9 cellular contexts compared by ENCODE assay signal in the genomic region with DNA sequence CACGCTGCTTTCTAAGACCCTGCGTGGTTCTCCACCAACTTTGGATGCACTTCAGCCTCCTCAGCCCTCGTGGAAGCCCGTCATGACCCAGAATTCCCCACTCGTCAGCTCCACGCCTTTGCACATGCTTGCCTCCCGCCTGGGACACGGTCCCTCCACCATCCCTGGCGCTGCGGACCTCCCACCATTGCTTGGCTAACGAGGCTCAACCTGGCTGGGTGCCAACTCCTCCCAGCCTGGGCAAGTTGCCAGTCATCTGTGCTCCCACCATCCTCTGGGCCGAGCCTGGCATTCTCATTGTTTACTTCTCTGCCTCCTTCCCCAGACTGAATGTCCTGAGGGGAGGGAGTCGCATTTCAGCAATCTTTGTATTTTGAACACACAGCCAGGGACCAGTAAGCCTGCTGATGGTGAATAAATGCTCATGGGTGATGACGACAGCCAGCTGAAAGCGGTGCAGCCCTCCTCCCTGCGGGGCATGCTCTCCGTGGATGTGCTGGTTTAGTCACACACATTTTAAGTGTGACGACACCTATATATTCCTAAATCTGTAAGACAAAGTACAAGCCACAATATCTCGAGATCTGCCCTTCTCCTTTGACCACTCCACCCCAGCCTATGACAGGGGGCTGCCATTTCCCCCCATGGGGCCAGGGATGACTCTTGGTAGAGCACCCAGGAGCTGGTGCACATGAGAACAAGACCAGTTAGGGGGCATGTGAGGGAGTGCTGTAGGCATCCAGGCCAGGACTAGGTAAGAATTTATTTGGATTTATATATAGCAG. TPM values are rescaled to one million over a fixed set of nuclear protein-coding genes. Genes with fewer than 3 reads are reported as not detected.
DNase-seq lines count a peak whose midpoint lies in the region; ATAC-seq, FAIRE-seq and TF ChIP-seq lines count a peak whose summit lies in the region.
"Had no signal": no experiment of that assay in that cellular context is flagged by ENCODE, and none has a peak within 500 bp of the region (broad histone marks: within the 10 kb centered on the region; RNA-seq: fewer than 3 reads in every experiment).

No MANE protein-coding gene starts in this region.

- H3K9me3 ChIP-seq in GM23248 (ENCODE audit: low read depth), result no peaks in the 10 kb centered on the region
- H3K9me3 ChIP-seq in upper lobe of right lung, result no peaks in the 10 kb centered on the region

- FAIRE-seq in RCC 7860 (lab: Jason Lieb, UNC), result peak; percentile 61

- TF ChIP-seq RAD21 in Ishikawa (IDR thresholded peaks at IDR 0.05; ENCODE audit: low read depth), result peak; percentile 16; the same call in 1 of the 2 replicates

- H3K4me3 ChIP-seq in GM06990 (replicated peaks; ENCODE audit: low read depth, low read length), result peak overlapping the region; percentile 37; the same call in 1 of the 2 replicates
- peak overlapping the region; percentile 25 for H3K4me3 ChIP-seq in GM23248
- no peak overlapping the region for H3K4me3 ChIP-seq in mesendoderm (ENCODE audit: low read length)
- H3K4me3 ChIP-seq in upper lobe of right lung, result no peak overlapping the region

- no peaks in the 10 kb centered on the region for H3K79me1 ChIP-seq in mesendoderm (ENCODE audit: low read length)

- peak; percentile 17 for ATAC-seq in effector memory CD8-positive, alpha-beta T cell (replicated peaks)
- peak; percentile 83 for ATAC-seq in upper lobe of right lung

- peak overlapping the region; percentile 66 for H3K23ac ChIP-seq in mesendoderm (ENCODE audit: low read length)

- peak; percentile 72 for DNase-seq in GM06990 (ENCODE audit: extremely low read depth, insufficient read length)
- peak; percentile 94 for DNase-seq in GM23248
- DNase-seq in RCC 7860 (ENCODE audit: low spot score), result peak; percentile 77
- DNase-seq in effector memory CD8-positive, alpha-beta T cell, result no peak
- no peak for DNase-seq in mesendoderm
- peak; percentile 77 for DNase-seq in upper lobe of right lung
- no peak for DNase-seq in GOT3 (lab: John Stamatoyannopoulos, UW)
- DNase-seq: activated naive CD8-positive, alpha-beta T cell treated with anti-CD3 and anti-CD28 coated beads, Interleukin-2, amount 10 ng/mL, durations not matched to agents 7 days and 5 days had no signal

- H2BK120ac ChIP-seq in mesendoderm (ENCODE audit: low read depth, low read length), result no peak overlapping the region

- H3K56ac ChIP-seq in mesendoderm (ENCODE audit: low read length), result peak overlapping the region; percentile 25

- H3K18ac ChIP-seq in mesendoderm (ENCODE audit: low read length), result no peak overlapping the region

- no peak overlapping the region for H2BK5ac ChIP-seq in mesendoderm (ENCODE audit: low read length)

- peaks cover 7% of the 10 kb centered on the region for H3K36me3 Mint-ChIP-seq in effector memory CD8-positive, alpha-beta T cell (ENCODE audit: insufficient read depth)

- H3K27ac Mint-ChIP-seq in effector memory CD8-positive, alpha-beta T cell, result no peak overlapping the region
- H3K27ac Mint-ChIP-seq: activated naive CD8-positive, alpha-beta T cell treated with anti-CD3 and anti-CD28 coated beads, Interleukin-2, amount 10 ng/mL, durations not matched to agents 7 days and 5 days had no signal

- H3K9ac ChIP-seq in GM23248 (peak overlapping the region; percentile 39; the same call in 1 of the 2 replicates), mesendoderm (ENCODE audit: low read length) (no peak overlapping the region)

- TF ChIP-seq EP300 in Ishikawa (IDR thresholded peaks at IDR 0.05; ENCODE audit: borderline replicate concordance), result peak; percentile 83; the same call in 1 of the 2 replicates

- no peak overlapping the region for H3K4ac ChIP-seq in mesendoderm (ENCODE audit: low read depth, low read length)

- WGBS in GM23248 (ENCODE audit: low coverage in 1 of 2, low lambda C conversion rate in 2 of 2, missing lambda C conversion rate in 2 of 2), 2 experiments, result 5 to 9% methylated on average over 19 of the region's 19 CpGs
- no CpG with 5 or more reads among the region's 19 CpGs for WGBS in mesendoderm (ENCODE audit: extremely low coverage, insufficient coverage, low lambda C conversion rate)

- H4K20me1 ChIP-seq in GM23248 (ENCODE audit: insufficient read depth), result no peaks in the 10 kb centered on the region

- no peaks in the 10 kb centered on the region for H3K9me2 ChIP-seq in GM23248 (ENCODE audit: insufficient read depth)

- peaks cover 28% of the 10 kb centered on the region for H3K4me1 ChIP-seq in GM23248 (ENCODE audit: insufficient read depth)
- H3K4me1 ChIP-seq in mesendoderm (ENCODE audit: control insufficient read depth, low read depth, low read length), result no peaks in the 10 kb centered on the region
- H3K4me1 ChIP-seq in upper lobe of right lung, result peaks cover 11% of the 10 kb centered on the region

- H3K27ac ChIP-seq in GM23248, result peak overlapping the region; percentile 45
- H3K27ac ChIP-seq in mesendoderm (ENCODE audit: low read depth, low read length), result no peak overlapping the region
- H3K27ac ChIP-seq in upper lobe of right lung, result peak overlapping the region; percentile 49

- H3K36me3 ChIP-seq in GM06990 (ENCODE audit: control insufficient read depth, insufficient read depth, low read length) (no peaks in the 10 kb centered on the region), GM23248 (ENCODE audit: low read depth) (no peaks in the 10 kb centered on the region), mesendoderm (ENCODE audit: control insufficient read depth, insufficient read depth, low read length) (no peaks in the 10 kb centered on the region), upper lobe of right lung (no peaks in the 10 kb centered on the region)

- H3K27me3 Mint-ChIP-seq in effector memory CD8-positive, alpha-beta T cell, result peaks cover 9 to 10% of the 10 kb centered on the region in 2 donors
- H3K27me3 Mint-ChIP-seq: activated naive CD8-positive, alpha-beta T cell treated with anti-CD3 and anti-CD28 coated beads, Interleukin-2, amount 10 ng/mL, durations not matched to agents 7 days and 5 days had no signal

- H3K4me2 ChIP-seq in GM23248 (ENCODE audit: unreplicated experiment), result peak overlapping the region; percentile 27
- H3K4me2 ChIP-seq in mesendoderm (ENCODE audit: low read length), result no peak overlapping the region

- no peak for TF ChIP-seq CTCF in GM06990 (IDR thresholded peaks at IDR 0.05; ENCODE audit: insufficient read depth, low read length, poor library complexity, severe bottlenecking)
- TF ChIP-seq CTCF in upper lobe of right lung (IDR thresholded peaks at IDR 0.05), result no peak

- peak overlapping the region; percentile 31 for H2AFZ ChIP-seq in GM23248

- peaks cover 32% of the 10 kb centered on the region for H3F3A ChIP-seq in GM23248 (ENCODE audit: insufficient read depth)

- in situ Hi-C loops in GM23248 (cut with MboI), result no loop called here

- intact Hi-C loops in upper lobe of right lung (cut with DNase I), result no loop called here

- H4K8ac ChIP-seq in mesendoderm (ENCODE audit: low read depth, low read length), result no peak overlapping the region

- H3K4me3 Mint-ChIP-seq in effector memory CD8-positive, alpha-beta T cell, result peak overlapping the region; percentile 60 to 68
- H3K4me3 Mint-ChIP-seq: activated naive CD8-positive, alpha-beta T cell treated with anti-CD3 and anti-CD28 coated beads, Interleukin-2, amount 10 ng/mL, durations not matched to agents 7 days and 5 days had no signal

- H3K79me2 ChIP-seq in GM23248 (ENCODE audit: insufficient read depth), result no peaks in the 10 kb centered on the region
- H3K79me2 ChIP-seq in mesendoderm (ENCODE audit: control insufficient read depth, insufficient read depth, low read length), result no peaks in the 10 kb centered on the region

- H3K27me3 ChIP-seq in GM06990 (replicated peaks; ENCODE audit: control insufficient read depth, insufficient read depth, low read length) (no peaks in the 10 kb centered on the region), GM23248 (replicated peaks; ENCODE audit: insufficient read depth) (no peaks in the 10 kb centered on the region), mesendoderm (ENCODE audit: insufficient read depth, low read length, poor library complexity) (no peaks in the 10 kb centered on the region), upper lobe of right lung (no peaks in the 10 kb centered on the region)

- peak overlapping the region; percentile 51 for H2AK5ac ChIP-seq in mesendoderm (ENCODE audit: low read length)

- peaks cover 8 to 9% of the 10 kb centered on the region in 2 donors for H3K4me1 Mint-ChIP-seq in effector memory CD8-positive, alpha-beta T cell (ENCODE audit: low read depth in 2 of 2)

- no peaks in the 10 kb centered on the region for H3K9me3 Mint-ChIP-seq in effector memory CD8-positive, alpha-beta T cell

- H2BK15ac ChIP-seq in mesendoderm (replicated peaks; ENCODE audit: low read depth), result no peak overlapping the region

- no peak overlapping the region for H4K5ac ChIP-seq in mesendoderm (ENCODE audit: low read length)

TF ChIP-seq in Ishikawa, 13 proteins besides CTCF, POLR2A, EP300 and RAD21 (continues in another document):
- TF ChIP-seq YY1 (IDR thresholded peaks at IDR 0.05; ENCODE audit: low read depth), result peak; percentile 70
- TF ChIP-seq TAF1 (IDR thresholded peaks at IDR 0.05; ENCODE audit: low read depth), result no peak
- TF ChIP-seq, protein P1, sequence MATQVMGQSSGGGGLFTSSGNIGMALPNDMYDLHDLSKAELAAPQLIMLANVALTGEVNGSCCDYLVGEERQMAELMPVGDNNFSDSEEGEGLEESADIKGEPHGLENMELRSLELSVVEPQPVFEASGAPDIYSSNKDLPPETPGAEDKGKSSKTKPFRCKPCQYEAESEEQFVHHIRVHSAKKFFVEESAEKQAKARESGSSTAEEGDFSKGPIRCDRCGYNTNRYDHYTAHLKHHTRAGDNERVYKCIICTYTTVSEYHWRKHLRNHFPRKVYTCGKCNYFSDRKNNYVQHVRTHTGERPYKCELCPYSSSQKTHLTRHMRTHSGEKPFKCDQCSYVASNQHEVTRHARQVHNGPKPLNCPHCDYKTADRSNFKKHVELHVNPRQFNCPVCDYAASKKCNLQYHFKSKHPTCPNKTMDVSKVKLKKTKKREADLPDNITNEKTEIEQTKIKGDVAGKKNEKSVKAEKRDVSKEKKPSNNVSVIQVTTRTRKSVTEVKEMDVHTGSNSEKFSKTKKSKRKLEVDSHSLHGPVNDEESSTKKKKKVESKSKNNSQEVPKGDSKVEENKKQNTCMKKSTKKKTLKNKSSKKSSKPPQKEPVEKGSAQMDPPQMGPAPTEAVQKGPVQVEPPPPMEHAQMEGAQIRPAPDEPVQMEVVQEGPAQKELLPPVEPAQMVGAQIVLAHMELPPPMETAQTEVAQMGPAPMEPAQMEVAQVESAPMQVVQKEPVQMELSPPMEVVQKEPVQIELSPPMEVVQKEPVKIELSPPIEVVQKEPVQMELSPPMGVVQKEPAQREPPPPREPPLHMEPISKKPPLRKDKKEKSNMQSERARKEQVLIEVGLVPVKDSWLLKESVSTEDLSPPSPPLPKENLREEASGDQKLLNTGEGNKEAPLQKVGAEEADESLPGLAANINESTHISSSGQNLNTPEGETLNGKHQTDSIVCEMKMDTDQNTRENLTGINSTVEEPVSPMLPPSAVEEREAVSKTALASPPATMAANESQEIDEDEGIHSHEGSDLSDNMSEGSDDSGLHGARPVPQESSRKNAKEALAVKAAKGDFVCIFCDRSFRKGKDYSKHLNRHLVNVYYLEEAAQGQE (IDR thresholded peaks at IDR 0.05; ENCODE audit: low read depth), result no peak
- peak; percentile 85 for TF ChIP-seq TEAD4 (IDR thresholded peaks at IDR 0.05)

RNA-seq across cellular contexts. Expression of a gene that starts 37.6 kb away (rescaled TPM):
- total RNA-seq in GM23248 (2014; rRNA removed; shearing (Covaris generic)), result 1.5 and 2.4 TPM in 2 replicates
- polyA plus RNA-seq in GM23248 (2016; fragmentation: Nextera tagmentation; extraction: Ambion mirVana), result 0.57 and 0.71 TPM in 2 replicates
- 4.1 TPM for polyA plus RNA-seq in mesendoderm (2013, experiment 1 of 2)
- polyA plus RNA-seq in mesendoderm (2013, experiment 2 of 2), result 4.1 TPM
- 6.1 TPM for total RNA-seq in upper lobe of right lung

Comparison
In these comparisons a context has a peak if more than half of its experiments do, and no peak if none do; other contexts are left out.
1. DNase-seq: peak in GM06990 (single experiment), GM23248 (single experiment), RCC 7860 (single experiment) and upper lobe of right lung (single experiment); none in effector memory CD8-positive, alpha-beta T cell (0 of 3), mesendoderm (single experiment) and GOT3 (single experiment).
2. H3K4me3 ChIP-seq: peak in GM06990 (single experiment) and GM23248 (single experiment); none in mesendoderm (single experiment) and upper lobe of right lung (single experiment).